In genomic region chr5:127517480-127518318, GRCh38 we compare ENCODE assay signal across 8 cellular contexts. TPM values are rescaled to one million over a fixed set of nuclear protein-coding genes. Genes with fewer than 3 reads are reported as not detected.
DNase-seq lines count a peak whose midpoint lies in the region; ATAC-seq, FAIRE-seq and TF ChIP-seq lines count a peak whose summit lies in the region.

TSS of gene PRRC1 (plus strand) at chr5:127517640. CDS start at chr5:127523480, 5,840 bp downstream.

- peak within 1 kb of the TSS; percentile 83 for H3K4me3 ChIP-seq in mucosa of stomach (ENCODE audit: low read length)

- no peaks in the 10 kb centered on the region for H3K27me3 ChIP-seq in mucosa of stomach (ENCODE audit: control insufficient read depth, insufficient read depth, low read length)

- H3K4me1 Mint-ChIP-seq in Calu3 (ENCODE audit: low read depth, unreplicated experiment) = peaks cover 16% of the 10 kb centered on the region

- intact Hi-C loops in Calu3 (cut with micrococcal nuclease; ENCODE audit: unreplicated experiment) = no loop called here

- H3K9ac ChIP-seq in mucosa of stomach (ENCODE audit: low read length) = peak within 1 kb of the TSS; percentile 93

- H3K4me3 Mint-ChIP-seq in Calu3 (ENCODE audit: low read depth, unreplicated experiment) = peak within 1 kb of the TSS; percentile 87

- ATAC-seq in GM21381 (IDR thresholded peaks at IDR 0.05; ENCODE audit: unreplicated experiment) = peak; percentile 91

- CTCF ChIA-PET in Calu3 (lab: Charles Lee) = no interaction called here

- H3K36me3 Mint-ChIP-seq in Calu3 (ENCODE audit: insufficient read depth, unreplicated experiment) = peaks cover 50% of the 10 kb centered on the region

- H3K36me3 ChIP-seq in mucosa of stomach (ENCODE audit: control insufficient read depth, insufficient read depth, low read length) = no peaks in the 10 kb centered on the region

- no peak for TF ChIP-seq CTCF in Calu3 (IDR thresholded peaks at IDR 0.05; ENCODE audit: unreplicated experiment)

- no TSS peak for BruUV-seq in Calu3 (replicated peaks; lab: Mats Ljungman, UMichigan)

- peaks cover 15% of the 10 kb centered on the region for H3K9me3 Mint-ChIP-seq in Calu3 (ENCODE audit: low read depth, unreplicated experiment)

- peak within 1 kb of the TSS; percentile 73 for H3K27ac Mint-ChIP-seq in Calu3 (ENCODE audit: unreplicated experiment)

- DNase-seq in Calu3 = peak; percentile 85
- peak; percentile 77 for DNase-seq in HTR-8/SVneo (ENCODE audit: insufficient read length, low spot score)
- peak; percentile 61 for DNase-seq in OCI-M1 (lab: John Stamatoyannopoulos, UW)
- DNase-seq in activated T-cell treated with anti-CD3 and anti-CD28 coated beads for 4 hours = peak; percentile 69
- DNase-seq in erythroblast (lab: John Stamatoyannopoulos, UW) = peak; percentile 90 to 92
- peak; percentile 52 to 56 for DNase-seq in stimulated activated CD8-positive, alpha-beta memory T cell treated with anti-CD3 and anti-CD28 coated beads, Interleukin-7, amount 100 ng/mL, for 1 hour (ENCODE audit: low read depth in 2 of 2)

- peak; percentile 90 for FAIRE-seq in HTR-8/SVneo (lab: Jason Lieb, UNC)

- peaks cover 6% of the 10 kb centered on the region for H3K27me3 Mint-ChIP-seq in Calu3 (ENCODE audit: unreplicated experiment)

- TF ChIP-seq POLR2A in erythroblast (IDR thresholded peaks at IDR 0.05; ENCODE audit: low read length) = peak; percentile 78

- H3K9me3 ChIP-seq in mucosa of stomach (ENCODE audit: control insufficient read depth, low read length) = no peaks in the 10 kb centered on the region

- H3K4me1 ChIP-seq in mucosa of stomach (ENCODE audit: control insufficient read depth, insufficient read depth, low read length) = no peaks in the 10 kb centered on the region

RNA-seq across cellular contexts. Expression of gene PRRC1, which starts in this region (rescaled TPM):
- total RNA-seq in Calu3 (2022) = 80.5 and 87.8 TPM in 2 replicates

Comparison
In these comparisons a context has a peak if more than half of its experiments do, and no peak if none do; other contexts are left out.
1. Peak in every context shown above with its lines: DNase-seq, ATAC-seq and H3K4me3 ChIP-seq.